In the genomic region with DNA sequence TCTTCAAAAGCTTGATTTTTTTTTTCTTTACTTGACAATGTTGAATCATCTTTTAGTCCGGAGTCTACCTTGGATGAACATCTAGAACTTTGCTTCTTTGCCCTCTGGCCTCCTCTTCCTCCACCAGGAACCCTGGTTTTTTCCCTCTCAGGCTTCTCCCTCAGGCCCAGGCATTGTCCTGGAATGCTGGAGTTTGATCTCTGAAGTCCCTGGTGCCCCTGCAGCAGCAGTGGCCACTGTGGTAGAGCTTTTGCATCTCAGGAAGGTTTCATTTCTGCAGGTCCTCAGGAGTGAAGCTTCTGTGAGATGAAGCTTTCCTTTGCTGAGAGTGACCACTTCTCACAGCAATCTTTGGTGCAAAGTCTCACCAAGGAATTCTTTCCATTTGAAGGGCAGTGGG, we compare ENCODE assay signal across 21 cellular contexts.
"Had no signal": no experiment of that assay in that cellular context is flagged by ENCODE, and none has a peak within 500 bp of the region (broad histone marks: within the 10 kb centered on the region; RNA-seq: fewer than 3 reads in every experiment).

No MANE protein-coding gene starts in this region.

- H3K9me3 Mint-ChIP-seq: memory B cell; natural killer cell; stimulated activated memory B cell treated with anti-CD40 and anti-IgM and Interleukin-4, amounts not matched to agents 10 μg/mL and 1 μg/mL and 100 μg/mL, for 72 hours had no signal

- H3K36me3 Mint-ChIP-seq: memory B cell; natural killer cell; stimulated activated memory B cell treated with anti-CD40 and anti-IgM and Interleukin-4, amounts not matched to agents 10 μg/mL and 1 μg/mL and 100 μg/mL, for 72 hours had no signal

- H3K79me2 ChIP-seq: parathyroid adenoma had no signal

- H3K27ac ChIP-seq: coronary artery, lower lobe of right lung, neutrophil, parathyroid adenoma, testis, tibial nerve, upper lobe of left lung had no signal

- DNase-seq: dermis blood vessel endothelial cell; effector memory CD4-positive, alpha-beta T cell; left ventricle myocardium superior; lower lobe of right lung; natural killer cell; stimulated activated CD4-positive, alpha-beta T cell treated with anti-CD3 and anti-CD28 coated beads, Interleukin-4, amount 100 ng/mL, for 4 hours; stimulated activated naive CD8-positive, alpha-beta T cell treated with anti-CD3 and anti-CD28 coated beads, Interleukin-15, Interleukin-2, amounts not matched to agents 100 U/mL and 50 U/mL, for 24 hours; substantia nigra; testis; upper lobe of left lung had no signal

- H3K4me3 Mint-ChIP-seq: memory B cell; natural killer cell; stimulated activated memory B cell treated with anti-CD40 and anti-IgM and Interleukin-4, amounts not matched to agents 10 μg/mL and 1 μg/mL and 100 μg/mL, for 72 hours had no signal

- H3K36me3 ChIP-seq: lower lobe of right lung, neutrophil, tibial nerve, upper lobe of left lung had no signal

- H3K27me3 Mint-ChIP-seq: progenitor cell of endocrine pancreas had no signal

- H3K9me3 ChIP-seq: lower lobe of right lung, neutrophil, testis, tibial nerve, upper lobe of left lung had no signal

- ATAC-seq: left ventricle myocardium superior; lower lobe of right lung; natural killer cell; sciatic nerve; stimulated activated memory B cell treated with anti-CD40 and anti-IgM and Interleukin-4, amounts not matched to agents 10 μg/mL and 1 μg/mL and 100 μg/mL, for 72 hours; stimulated activated naive CD8-positive, alpha-beta T cell treated with anti-CD3 and anti-CD28 coated beads, Interleukin-15, Interleukin-2, amounts not matched to agents 100 U/mL and 50 U/mL, for 24 hours had no signal

- H3K4me3 ChIP-seq: coronary artery, lower lobe of right lung, testis, tibial nerve, upper lobe of left lung had no signal

- H3K4me1 ChIP-seq: lower lobe of right lung, parathyroid adenoma, testis, tibial nerve, upper lobe of left lung had no signal

- H3K27ac Mint-ChIP-seq: memory B cell; natural killer cell; progenitor cell of endocrine pancreas; stimulated activated memory B cell treated with anti-CD40 and anti-IgM and Interleukin-4, amounts not matched to agents 10 μg/mL and 1 μg/mL and 100 μg/mL, for 72 hours had no signal

- FAIRE-seq: frontal cortex, keratinocyte, urothelium cell line had no signal

- H3K27me3 ChIP-seq: neutrophil, testis, tibial nerve, upper lobe of left lung had no signal

- H3K9ac ChIP-seq: parathyroid adenoma had no signal

- H3K4me1 Mint-ChIP-seq: memory B cell; stimulated activated memory B cell treated with anti-CD40 and anti-IgM and Interleukin-4, amounts not matched to agents 10 μg/mL and 1 μg/mL and 100 μg/mL, for 72 hours had no signal

- H2AFZ ChIP-seq: parathyroid adenoma had no signal
